Comparison of ENCODE assay signal across 11 cellular contexts in the genomic region with DNA sequence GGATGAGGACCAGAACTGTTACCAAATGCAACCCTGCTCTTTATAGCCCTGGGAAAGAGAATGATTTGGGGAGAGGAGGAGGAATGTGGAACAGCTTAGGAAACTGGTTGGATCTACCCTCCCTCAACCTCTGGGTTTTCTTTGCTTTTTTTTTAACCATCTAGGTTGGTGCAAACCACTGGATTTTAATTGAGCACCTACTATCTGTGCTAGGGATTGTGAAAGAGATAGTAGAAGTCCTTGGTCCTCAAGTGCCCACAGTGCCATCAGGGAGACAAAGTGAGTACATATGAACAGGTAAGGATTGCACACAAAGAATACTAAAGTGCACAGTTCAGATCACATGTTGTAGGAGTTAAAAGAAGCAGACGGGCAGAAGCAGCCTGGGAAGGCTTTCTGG. TPM values are rescaled to one million over a fixed set of nuclear protein-coding genes. Genes with fewer than 3 reads are reported as not detected.
DNase-seq lines count a peak whose midpoint lies in the region; ATAC-seq, FAIRE-seq and TF ChIP-seq lines count a peak whose summit lies in the region.
"Had no signal": no experiment of that assay in that cellular context is flagged by ENCODE, and none has a peak within 500 bp of the region (broad histone marks: within the 10 kb centered on the region; RNA-seq: fewer than 3 reads in every experiment).

No MANE protein-coding gene starts in this region.

- H3K27ac ChIP-seq in MM.1S (ENCODE audit: low read length) (peak overlapping the region; percentile 42; the same call in 1 of the 2 replicates), K562 (ENCODE audit: extremely low read depth, low read depth, low read length) (0 out of 3 replicates have a peak overlapping the region, but pooled peaks have one; percentile 100)

- FAIRE-seq in K562 (lab: Jason Lieb, UNC): no peak

- TF ChIP-seq RAD21 in K562 (CRISPR knock-in tag; conservative IDR thresholded peaks at IDR 0.05 in 1 of 2, IDR thresholded peaks at IDR 0.05 in 1 of 2): no peak

- TF ChIP-seq EP300 in K562 (IDR thresholded peaks at IDR 0.05; ENCODE audit: low read length): no peak

- WGBS in K562 (ENCODE audit: insufficient coverage, low coverage, missing lambda C conversion rate): 58% methylated on average over 1 of the region's 1 CpG

- H3K4me3 Mint-ChIP-seq in Caco-2 (ENCODE audit: unreplicated experiment): peak overlapping the region; percentile 16
- H3K4me3 Mint-ChIP-seq: neural crest cell had no signal

- no peaks in the 10 kb centered on the region for H3K9me3 Mint-ChIP-seq in Caco-2 (ENCODE audit: unreplicated experiment)
- H3K9me3 Mint-ChIP-seq: neural crest cell had no signal

- no peaks in the 10 kb centered on the region for H3K27me3 Mint-ChIP-seq in Caco-2 (ENCODE audit: insufficient read depth, unreplicated experiment)

- intact Hi-C loops in Caco-2 (cut with micrococcal nuclease; ENCODE audit: unreplicated experiment): no loop called here
- intact Hi-C loops in K562 (cut with micrococcal nuclease): loop anchor here (10.0 kb wide), 2 partner anchors 86 to 344 kb away; partner anchors contain the start of gene DCAF8

- BruUV-seq in Caco-2 (replicated peaks; lab: Mats Ljungman, UMichigan): no TSS peak
- BruUV-seq in K562 (replicated peaks; lab: Mats Ljungman, UMichigan): no TSS peak

- H3K4me1 Mint-ChIP-seq in Caco-2 (ENCODE audit: low read depth, unreplicated experiment): peaks cover 54% of the 10 kb centered on the region

- H2AFZ ChIP-seq in MM.1S (ENCODE audit: low read length) (no peak overlapping the region), K562 (ENCODE audit: low read depth, low read length) (no peak overlapping the region)

- no peak overlapping the region for H3K4me3 ChIP-seq in Caco-2 (ENCODE audit: low read depth, low read length)
- no peak overlapping the region for H3K4me3 ChIP-seq in MM.1S (ENCODE audit: low read length)
- no peak overlapping the region for H3K4me3 ChIP-seq in K562
- H3K4me3 ChIP-seq in skeletal muscle satellite cell (ENCODE audit: low read length): no peak overlapping the region

- peaks cover 4% of the 10 kb centered on the region for H3K36me3 ChIP-seq in Caco-2 (ENCODE audit: control insufficient read depth, insufficient read depth, low read length)
- H3K36me3 ChIP-seq in MM.1S (replicated peaks; ENCODE audit: insufficient read depth, low read length): peaks cover 10% of the 10 kb centered on the region
- peaks cover 71% of the 10 kb centered on the region for H3K36me3 ChIP-seq in K562 (ENCODE audit: control insufficient read depth, insufficient read depth, low read length)
- peaks cover 47% of the 10 kb centered on the region for H3K36me3 ChIP-seq in skeletal muscle satellite cell (ENCODE audit: insufficient read depth, low read length)

- H3K27me3 ChIP-seq in Caco-2 (replicated peaks; ENCODE audit: control insufficient read depth, insufficient read depth, low read length) (no peaks in the 10 kb centered on the region), MM.1S (replicated peaks; ENCODE audit: insufficient read depth, low read length) (no peaks in the 10 kb centered on the region), K562 (ENCODE audit: control insufficient read depth in 2 of 2, insufficient read depth in 2 of 2, low read length in 2 of 2) (no peaks in the 10 kb centered on the region), skeletal muscle satellite cell (ENCODE audit: control insufficient read depth, insufficient read depth, low read length) (no peaks in the 10 kb centered on the region)

- H3K4me1 ChIP-seq in Caco-2: peaks cover 70% of the 10 kb centered on the region
- peaks cover 36% of the 10 kb centered on the region for H3K4me1 ChIP-seq in MM.1S (ENCODE audit: low read length)
- H3K4me1 ChIP-seq in K562 (replicated peaks in 1 of 2; ENCODE audit: control insufficient read depth in 2 of 2, insufficient read depth in 2 of 2, low read length in 2 of 2): peaks cover 24 to 44% of the 10 kb centered on the region in 2 experiments
- peaks cover 76% of the 10 kb centered on the region for H3K4me1 ChIP-seq in skeletal muscle satellite cell (ENCODE audit: control insufficient read depth, insufficient read depth, low read length)

- CTCF ChIA-PET in Caco-2 (lab: Charles Lee) (no interaction called here), K562 (lab: Yijun Ruan, JAX; ENCODE audit: low intra/inter-chr PET ratio) (no interaction called here)

- H3K27ac Mint-ChIP-seq in Caco-2 (ENCODE audit: unreplicated experiment): peak overlapping the region; percentile 11

- H3K9me1 ChIP-seq in K562 (ENCODE audit: control insufficient read depth, insufficient read depth, low read length): peaks cover 12% of the 10 kb centered on the region

- no peak for TF ChIP-seq CTCF in Caco-2 (IDR thresholded peaks at IDR 0.05; ENCODE audit: insufficient read depth in 1 of 2, low read depth in 1 of 2, low read length in 1 of 2, severe bottlenecking in 1 of 2, unreplicated experiment in 1 of 2)
- TF ChIP-seq CTCF in MM.1S (IDR thresholded peaks at IDR 0.05; ENCODE audit: low read length): no peak
- no peak for TF ChIP-seq CTCF in K562 (IDR thresholded peaks at IDR 0.05 in 2 of 3, conservative IDR thresholded peaks at IDR 0.05 in 1 of 3; ENCODE audit: insufficient read depth in 2 of 3, low read depth in 1 of 3, low read length in 3 of 3)

- H3K9me2 ChIP-seq in MM.1S (replicated peaks; ENCODE audit: insufficient read depth, low read length): no peaks in the 10 kb centered on the region

- no peak for TF ChIP-seq POLR2A in K562 (conservative IDR thresholded peaks at IDR 0.05)

- no peak overlapping the region for H3K4me2 ChIP-seq in MM.1S (ENCODE audit: low read depth, low read length)
- 0 out of 2 replicates have a peak overlapping the region, but pooled peaks have one; percentile 94 for H3K4me2 ChIP-seq in K562 (ENCODE audit: insufficient read depth, low read length)
- peak overlapping the region; percentile 95 for H3K4me2 ChIP-seq in skeletal muscle satellite cell (ENCODE audit: low read length)

- DNase-seq in Caco-2 (no peak), MM.1S (no peak), K562 (ENCODE audit: extremely low read depth in 1 of 4, low spot score in 3 of 4) (no peak), NOMO-1 treated with dmso at 0.1 percent for 144 hours (lab: John Stamatoyannopoulos, UW; ENCODE audit: unreplicated experiment) (no peak), COLO829 (ENCODE audit: low spot score) (no peak)
- DNase-seq in stimulated activated CD4-positive, alpha-beta T cell treated with anti-CD3 and anti-CD28 coated beads, Interleukin-2, amount 100 ng/mL, for 48 hours: no peak

- H3F3A ChIP-seq in MM.1S (ENCODE audit: insufficient read depth, low read length): peaks cover 8% of the 10 kb centered on the region

- H3K9me3 ChIP-seq in Caco-2: no peaks in the 10 kb centered on the region
- no peaks in the 10 kb centered on the region for H3K9me3 ChIP-seq in MM.1S (replicated peaks; ENCODE audit: insufficient read depth, low read length)
- no peaks in the 10 kb centered on the region for H3K9me3 ChIP-seq in K562 (replicated peaks; ENCODE audit: control insufficient read depth, insufficient read depth, low read depth, low read length)
- no peaks in the 10 kb centered on the region for H3K9me3 ChIP-seq in skeletal muscle satellite cell (replicated peaks; ENCODE audit: low read length)

- POLR2A ChIA-PET in Caco-2 (lab: Charles Lee): no interaction called here
- POLR2A ChIA-PET in K562 (lab: Yijun Ruan, JAX): interaction anchor here (0.8 to 0.9 kb wide), 2 partner anchors 9 to 17 kb away, joined by 4 read pairs; no protein-coding TSS in a partner anchor

- in situ Hi-C loops in K562 (cut with MboI): no loop called here

- peaks cover 86% of the 10 kb centered on the region for H3K36me3 Mint-ChIP-seq in Caco-2 (ENCODE audit: insufficient read depth, unreplicated experiment)

- H3K79me2 ChIP-seq in MM.1S (ENCODE audit: low read length) (peaks cover 60% of the 10 kb centered on the region), K562 (ENCODE audit: control insufficient read depth, insufficient read depth, low read length) (peaks cover 62% of the 10 kb centered on the region)

- no peak overlapping the region for H3K9ac ChIP-seq in MM.1S (ENCODE audit: low read length)
- peak overlapping the region in 1 of 2 experiments; percentile 99; a peak in 1 of 4 replicates for H3K9ac ChIP-seq in K562 (ENCODE audit: insufficient read depth in 1 of 2, low read depth in 2 of 2, low read length in 2 of 2)
- no peak overlapping the region for H3K9ac ChIP-seq in skeletal muscle satellite cell (ENCODE audit: low read depth, low read length)

- H4K20me1 ChIP-seq in MM.1S (ENCODE audit: insufficient read depth, low read length) (no peaks in the 10 kb centered on the region), K562 (replicated peaks; ENCODE audit: control insufficient read depth, insufficient read depth, low read length) (peaks cover 39% of the 10 kb centered on the region)

- ATAC-seq in K562: no peak

RNA-seq across cellular contexts. Expression of gene TAGLN2, which starts 4.7 kb away (rescaled TPM):
- 518 and 531 TPM in 2 replicates for total RNA-seq in Caco-2 (2022)
- 38.5 and 101 TPM in 2 replicates for total RNA-seq in K562 (2011; cell fraction: chromatin; rRNA removed; ENCODE audit: low replicate concordance)
- total RNA-seq in K562 (2011; cell fraction: nucleolus; rRNA removed): 100 and 103 TPM in 2 replicates
- total RNA-seq in K562 (2011; cell fraction: nucleoplasm; rRNA removed): 95.8 and 128 TPM in 2 replicates
- total RNA-seq in K562 (2014; rRNA removed): 456 and 502 TPM in 2 replicates
- 180 and 192 TPM in 2 replicates for total RNA-seq in K562 (2014; rRNA removed; fragmentation: Illumina TruSeq; extraction: Trizol)
- 247 and 249 TPM in 2 replicates for total RNA-seq in K562 (2015; rRNA removed; fragmentation: Illumina TruSeq; extraction: Trizol)
- total RNA-seq in K562 (2021): 498 and 506 TPM in 2 replicates
- 414 and 518 TPM in 2 replicates for polyA plus RNA-seq in K562 (2011; rRNA removed)
- polyA plus RNA-seq in K562 (2011; cell fraction: cytosol; rRNA removed): 883 and 1,031 TPM in 2 replicates
- 273 and 355 TPM in 2 replicates for polyA plus RNA-seq in K562 (2011; cell fraction: nucleus; rRNA removed)
- 571 and 615 TPM in 2 replicates for polyA plus RNA-seq in K562 (2012)
- 565 and 573 TPM in 2 replicates for polyA plus RNA-seq in K562 (2014; fragmentation: Illumina TruSeq; extraction: Trizol)
- 100 to 1,000 TPM; 334 to 683 TPM for polyA plus RNA-seq in K562 (2014; fragmentation: Nextera tagmentation; extraction: Ambion mirVana)
- 455 and 456 TPM in 2 replicates for polyA plus RNA-seq in K562 (2014; rRNA removed)
- 196 and 205 TPM in 2 replicates for polyA minus RNA-seq in K562 (2011; rRNA and poly(A)+ RNA removed)
- polyA minus RNA-seq in K562 (2011; cell fraction: cytosol; rRNA and poly(A)+ RNA removed): 239 and 243 TPM in 2 replicates
- polyA minus RNA-seq in K562 (2011; cell fraction: nucleus; rRNA and poly(A)+ RNA removed): 47.4 and 74.8 TPM in 2 replicates
- 259 and 441 TPM in 2 replicates for total RNA-seq in skeletal muscle satellite cell (2012; rRNA removed)

RNA-seq across cellular contexts. Expression of gene CFAP45, which starts 20.7 kb away (rescaled TPM):
- total RNA-seq in Caco-2 (2022) (1.1 and 1.5 TPM in 2 replicates), K562 (2014; rRNA removed) (1.2 and 1.5 TPM in 2 replicates), K562 (2014; rRNA removed; fragmentation: Illumina TruSeq; extraction: Trizol) (1.2 and 1.7 TPM in 2 replicates), K562 (2015; rRNA removed; fragmentation: Illumina TruSeq; extraction: Trizol) (0.94 and 1.4 TPM in 2 replicates), K562 (2021) (0.72 and 1.6 TPM in 2 replicates)
- total RNA-seq in K562 (2011; cell fraction: chromatin; rRNA removed; ENCODE audit: low replicate concordance): 1.8 and 2.4 TPM in 2 replicates
- total RNA-seq in K562 (2011; cell fraction: nucleolus; rRNA removed): 0.33 and 1.1 TPM in 2 replicates
- 1.2 and 2.4 TPM in 2 replicates for total RNA-seq in K562 (2011; cell fraction: nucleoplasm; rRNA removed)
- polyA plus RNA-seq in K562 (2011; rRNA removed) (0.85 and 1.5 TPM in 2 replicates), K562 (2014; fragmentation: Illumina TruSeq; extraction: Trizol) (1.6 and 2.0 TPM in 2 replicates), K562 (2014; fragmentation: Nextera tagmentation; extraction: Ambion mirVana) (1 to 10 TPM in 1 of 2 experiments, under 1 TPM in 1; 0.65 to 1.3 TPM), K562 (2014; rRNA removed) (1.0 and 2.4 TPM in 2 replicates)
- 0.43 and 0.59 TPM in 2 replicates for polyA plus RNA-seq in K562 (2011; cell fraction: cytosol; rRNA removed)
- polyA plus RNA-seq in K562 (2011; cell fraction: nucleus; rRNA removed): 0.97 and 1.1 TPM in 2 replicates
- polyA plus RNA-seq in K562 (2012): 0.91 and 1.0 TPM in 2 replicates
- polyA minus RNA-seq in K562 (2011; rRNA and poly(A)+ RNA removed): 1.6 and 1.8 TPM in 2 replicates
- 0.48 and 0.91 TPM in 2 replicates for polyA minus RNA-seq in K562 (2011; cell fraction: cytosol; rRNA and poly(A)+ RNA removed)
- polyA minus RNA-seq in K562 (2011; cell fraction: nucleus; rRNA and poly(A)+ RNA removed): 0.40 and 0.89 TPM in 2 replicates
- 0.22 and 0.51 TPM in 2 replicates for total RNA-seq in skeletal muscle satellite cell (2012; rRNA removed)
- total RNA-seq: neural crest cell had no signal

RNA-seq across cellular contexts. Expression of gene IGSF9, which starts 24.8 kb away (rescaled TPM):
- 19.6 and 21.2 TPM in 2 replicates for total RNA-seq in Caco-2 (2022)
- 0.28 TPM in 1 of 2 replicates, not detected in the other for total RNA-seq in K562 (2011; cell fraction: chromatin; rRNA removed; ENCODE audit: low replicate concordance)
- 0.13 and 0.17 TPM in 2 replicates for total RNA-seq in K562 (2011; cell fraction: nucleolus; rRNA removed)
- 0.15 and 0.29 TPM in 2 replicates for total RNA-seq in K562 (2011; cell fraction: nucleoplasm; rRNA removed)
- 0.09 and 0.24 TPM in 2 replicates for total RNA-seq in K562 (2014; rRNA removed)
- total RNA-seq in K562 (2014; rRNA removed; fragmentation: Illumina TruSeq; extraction: Trizol): 0.04 TPM in 1 of 2 replicates, not detected in the other
- 0.04 and 0.08 TPM in 2 replicates for total RNA-seq in K562 (2015; rRNA removed; fragmentation: Illumina TruSeq; extraction: Trizol)
- total RNA-seq in K562 (2021): 0.29 and 0.34 TPM in 2 replicates
- polyA plus RNA-seq in K562 (2011; rRNA removed): 0.03 and 0.09 TPM in 2 replicates
- polyA plus RNA-seq in K562 (2011; cell fraction: cytosol; rRNA removed): 0.07 and 0.12 TPM in 2 replicates
- 0.38 TPM in 2 replicates for polyA plus RNA-seq in K562 (2011; cell fraction: nucleus; rRNA removed)
- 0.18 and 0.26 TPM in 2 replicates for polyA plus RNA-seq in K562 (2012)
- 0.19 and 0.22 TPM in 2 replicates for polyA plus RNA-seq in K562 (2014; fragmentation: Illumina TruSeq; extraction: Trizol)
- polyA plus RNA-seq in K562 (2014; fragmentation: Nextera tagmentation; extraction: Ambion mirVana): under 1 TPM in 1 of 2 experiments, not detected in 1; 0.04 TPM
- polyA plus RNA-seq in K562 (2014; rRNA removed): 0.25 and 0.31 TPM in 2 replicates
- 0.07 TPM in 1 of 2 replicates, not detected in the other for polyA minus RNA-seq in K562 (2011; rRNA and poly(A)+ RNA removed)
- 0.19 TPM in 1 of 2 replicates, not detected in the other for polyA minus RNA-seq in K562 (2011; cell fraction: cytosol; rRNA and poly(A)+ RNA removed)
- 0.11 and 0.13 TPM in 2 replicates for polyA minus RNA-seq in K562 (2011; cell fraction: nucleus; rRNA and poly(A)+ RNA removed)
- total RNA-seq in skeletal muscle satellite cell (2012; rRNA removed): not detected in 2 replicates
- total RNA-seq: LHCN-M2 had no signal

RNA-seq across cellular contexts. Expression of gene SLAMF9, which starts 33.4 kb away (rescaled TPM):
- total RNA-seq in Caco-2 (2022): 0.36 TPM in 1 of 2 replicates, not detected in the other
- total RNA-seq in K562 (2011; cell fraction: chromatin; rRNA removed; ENCODE audit: low replicate concordance): not detected in 2 replicates
- not detected in 2 replicates for total RNA-seq in K562 (2011; cell fraction: nucleolus; rRNA removed)
- total RNA-seq in K562 (2011; cell fraction: nucleoplasm; rRNA removed): not detected in 2 replicates
- not detected in 2 replicates for total RNA-seq in K562 (2014; rRNA removed)
- total RNA-seq in K562 (2014; rRNA removed; fragmentation: Illumina TruSeq; extraction: Trizol): not detected in 2 replicates
- not detected in 2 replicates for total RNA-seq in K562 (2015; rRNA removed; fragmentation: Illumina TruSeq; extraction: Trizol)
- not detected in 2 replicates for total RNA-seq in K562 (2021)
- 0.13 TPM in 1 of 2 replicates, not detected in the other for polyA plus RNA-seq in K562 (2011; rRNA removed)
- polyA plus RNA-seq in K562 (2011; cell fraction: cytosol; rRNA removed): not detected in 2 replicates
- polyA plus RNA-seq in K562 (2011; cell fraction: nucleus; rRNA removed): not detected in 2 replicates
- 0.19 TPM in 1 of 2 replicates, not detected in the other for polyA plus RNA-seq in K562 (2012)
- 0.25 TPM in 1 of 2 replicates, not detected in the other for polyA plus RNA-seq in K562 (2014; fragmentation: Illumina TruSeq; extraction: Trizol)
- polyA plus RNA-seq in K562 (2014; fragmentation: Nextera tagmentation; extraction: Ambion mirVana): under 1 TPM in 1 of 2 experiments, not detected in 1; 0.21 TPM
- not detected in 2 replicates for polyA plus RNA-seq in K562 (2014; rRNA removed)
- not detected in 2 replicates for polyA minus RNA-seq in K562 (2011; rRNA and poly(A)+ RNA removed)
- polyA minus RNA-seq in K562 (2011; cell fraction: cytosol; rRNA and poly(A)+ RNA removed): not detected in 2 replicates
- not detected in 2 replicates for polyA minus RNA-seq in K562 (2011; cell fraction: nucleus; rRNA and poly(A)+ RNA removed)
- total RNA-seq in skeletal muscle satellite cell (2012; rRNA removed): not detected in 2 replicates
- total RNA-seq: cerebellum, Daoy, LHCN-M2, neural crest cell had no signal

RNA-seq across cellular contexts. Expression of gene VSIG8, which starts 58.2 kb away (rescaled TPM):
- total RNA-seq in Caco-2 (2022) (not detected in 2 replicates), K562 (2014; rRNA removed) (not detected in 2 replicates), K562 (2014; rRNA removed; fragmentation: Illumina TruSeq; extraction: Trizol) (not detected in 2 replicates), K562 (2015; rRNA removed; fragmentation: Illumina TruSeq; extraction: Trizol) (not detected in 2 replicates), K562 (2021) (not detected in 2 replicates)
- not detected in 2 replicates for total RNA-seq in K562 (2011; cell fraction: chromatin; rRNA removed; ENCODE audit: low replicate concordance)
- total RNA-seq in K562 (2011; cell fraction: nucleolus; rRNA removed): not detected in 2 replicates
- not detected in 2 replicates for total RNA-seq in K562 (2011; cell fraction: nucleoplasm; rRNA removed)
- polyA plus RNA-seq in K562 (2011; rRNA removed) (0.05 TPM in 1 of 2 replicates, not detected in the other), K562 (2014; fragmentation: Illumina TruSeq; extraction: Trizol) (not detected in 2 replicates), K562 (2014; fragmentation: Nextera tagmentation; extraction: Ambion mirVana) (not detected), K562 (2014; rRNA removed) (not detected in 2 replicates)
- polyA plus RNA-seq in K562 (2011; cell fraction: cytosol; rRNA removed): 0.07 TPM in 1 of 2 replicates, not detected in the other
- polyA plus RNA-seq in K562 (2011; cell fraction: nucleus; rRNA removed): 0.10 TPM in 1 of 2 replicates, not detected in the other
- not detected in 2 replicates for polyA plus RNA-seq in K562 (2012)
- not detected in 2 replicates for polyA minus RNA-seq in K562 (2011; rRNA and poly(A)+ RNA removed)
- not detected in 2 replicates for polyA minus RNA-seq in K562 (2011; cell fraction: cytosol; rRNA and poly(A)+ RNA removed)
- polyA minus RNA-seq in K562 (2011; cell fraction: nucleus; rRNA and poly(A)+ RNA removed): not detected in 2 replicates
- total RNA-seq in skeletal muscle satellite cell (2012; rRNA removed): not detected in 2 replicates
- total RNA-seq: Daoy, LHCN-M2, neural crest cell had no signal

Comparison
In these comparisons a context has a peak if more than half of its experiments do, and no peak if none do; other contexts are left out.
1. RNA of gene IGSF9, which starts 24.8 kb away (total RNA-seq): 19.6 to 21.2 TPM in Caco-2; 0.04 to 0.34 TPM in K562; every median in the first group is over 10 times any median in the second.